8 cellular contexts compared by ENCODE assay signal in the genomic region with DNA sequence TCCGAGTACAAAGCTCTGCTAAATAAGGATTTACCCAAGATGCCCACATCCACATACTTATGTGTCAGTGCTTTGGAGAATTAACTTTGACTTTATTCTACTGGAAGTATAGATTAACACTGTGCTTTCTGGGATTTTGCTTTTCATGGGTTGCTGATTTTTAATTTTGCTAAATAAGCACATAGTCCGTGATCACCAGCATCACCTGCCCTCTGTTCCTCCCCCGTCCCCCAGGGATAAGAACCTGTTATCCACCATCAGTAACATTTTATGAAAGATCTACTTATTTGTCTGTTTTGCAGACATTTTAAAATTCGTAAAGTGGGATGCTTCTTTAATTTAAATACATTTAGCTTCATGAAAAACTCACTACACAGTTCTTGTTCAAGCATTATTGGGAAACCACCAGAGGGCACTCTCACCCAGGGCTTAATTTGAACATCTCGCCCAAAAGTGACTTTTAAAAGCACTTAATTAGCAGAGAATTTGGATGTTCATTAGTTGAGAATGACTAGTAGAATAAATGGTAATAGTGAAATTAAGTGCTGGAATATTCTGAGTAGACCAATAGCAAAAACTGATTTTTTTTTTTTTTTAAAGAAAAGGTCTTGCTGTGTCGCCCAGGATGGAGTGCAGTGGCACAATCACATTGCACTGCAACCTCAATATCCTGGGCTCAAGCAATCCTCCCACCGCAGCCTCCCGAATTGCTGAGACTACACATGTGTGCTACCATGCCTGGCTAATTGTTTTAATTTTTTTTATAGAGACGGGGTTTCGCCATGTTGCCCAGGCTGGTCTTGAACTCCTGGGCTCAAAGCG. TPM values are rescaled to one million over a fixed set of nuclear protein-coding genes. Genes with fewer than 3 reads are reported as not detected.
DNase-seq lines count a peak whose midpoint lies in the region; ATAC-seq and TF ChIP-seq lines count a peak whose summit lies in the region.

No MANE protein-coding gene starts in this region.

- intact Hi-C loops in HCT116 (cut with micrococcal nuclease) (loop anchor here (2.0 to 10.0 kb wide), 7 partner anchors 59 to 1032 kb away; no protein-coding TSS in a partner anchor), head of caudate nucleus (cut with DNase I) (loop anchor here (5.0 kb wide), 2 partner anchors 64 to 599 kb away; no protein-coding TSS in a partner anchor)

- POLR2A ChIA-PET in BJ (lab: Charles Lee) (interaction anchor here (0.7 kb wide), 1 partner anchor 301 kb away, joined by 6 read pairs; no protein-coding TSS in a partner anchor), HCT116 (lab: Charles Lee) (interaction anchor here (1.2 to 1.5 kb wide), 2 partner anchors 15 to 599 kb away, joined by 5 to 7 read pairs; no protein-coding TSS in a partner anchor)

- no peaks in the 10 kb centered on the region for H3K27me3 ChIP-seq in BJ (ENCODE audit: control insufficient read depth, insufficient read depth, low read length)
- H3K27me3 ChIP-seq in HCT116 (ENCODE audit: insufficient read depth, low read length): no peaks in the 10 kb centered on the region
- H3K27me3 ChIP-seq in RWPE2 (ENCODE audit: insufficient read depth, poor library complexity, severe bottlenecking): no peaks in the 10 kb centered on the region

- no peak for ATAC-seq in HCT116
- ATAC-seq in RWPE2 (ENCODE audit: low read depth): no peak
- ATAC-seq in GM21360 (IDR thresholded peaks at IDR 0.05; ENCODE audit: unreplicated experiment): no peak
- ATAC-seq in GM18861 (IDR thresholded peaks at IDR 0.05; ENCODE audit: unreplicated experiment): no peak

- no peak for TF ChIP-seq POLR2A in HCT116 (IDR thresholded peaks at IDR 0.05; ENCODE audit: borderline replicate concordance, extremely low read depth, insufficient read depth, insufficient read length)

- H3K9ac ChIP-seq in HCT116 (ENCODE audit: low read length): no peak overlapping the region

- no peaks in the 10 kb centered on the region for H3K9me2 ChIP-seq in HCT116 (ENCODE audit: insufficient read depth)

- H3K27ac ChIP-seq in HCT116 (ENCODE audit: low read depth, low read length) (no peak overlapping the region), RWPE2 (ENCODE audit: poor library complexity, severe bottlenecking) (no peak overlapping the region)

- H3K36me3 ChIP-seq in BJ (ENCODE audit: control insufficient read depth, insufficient read depth, low read length): no peaks in the 10 kb centered on the region
- peaks cover 5 to 21% of the 10 kb centered on the region in 2 experiments; a peak in 3 of 4 replicates for H3K36me3 ChIP-seq in HCT116 (ENCODE audit: control insufficient read depth in 1 of 2, insufficient read depth in 2 of 2, low read length in 2 of 2)
- peaks cover 55% of the 10 kb centered on the region for H3K36me3 ChIP-seq in RWPE2 (ENCODE audit: low read depth)

- no TSS peak for BruUV-seq in HCT116 (replicated peaks; lab: Mats Ljungman, UMichigan)

- CTCF ChIA-PET in BJ (lab: Yijun Ruan, JAX) (interaction anchor here (0.6 to 9.1 kb wide), 39 partner anchors 9 to 631 kb away, joined by 3 to 154 read pairs (median 4); no protein-coding TSS in a partner anchor), HCT116 (lab: Charles Lee) (interaction anchor here (0.6 to 5.0 kb wide), 23 partner anchors 9 to 621 kb away, joined by 3 to 143 read pairs (median 3); partner anchors contain the start of gene MRPL42)

- no peaks in the 10 kb centered on the region; the same call in 1 of the 2 replicates for H3K79me2 ChIP-seq in HCT116 (ENCODE audit: insufficient read depth, low read length)

- H3K9me3 ChIP-seq in HCT116 (ENCODE audit: control insufficient read depth in 1 of 2, insufficient read depth in 1 of 2, low read depth in 1 of 2, low read length in 2 of 2) (no peaks in the 10 kb centered on the region), RWPE2 (ENCODE audit: severe bottlenecking) (no peaks in the 10 kb centered on the region)

- peak; percentile 78 for TF ChIP-seq RAD21 in HCT116 (IDR thresholded peaks at IDR 0.05; ENCODE audit: low read depth)

- H3K4me1 ChIP-seq in HCT116 (ENCODE audit: control insufficient read depth in 1 of 2, insufficient read depth in 2 of 2, low read length in 2 of 2) (0 out of 4 replicates have a peak, but pooled peaks cover 0 to 4% of the 10 kb centered on the region in 2 experiments), RWPE2 (ENCODE audit: insufficient read depth, poor library complexity, severe bottlenecking) (no peaks in the 10 kb centered on the region)

- peaks cover 11% of the 10 kb centered on the region; the same call in 1 of the 2 replicates for H4K20me1 ChIP-seq in HCT116 (ENCODE audit: insufficient read depth)

- TF ChIP-seq CTCF in BJ (IDR thresholded peaks at IDR 0.05; ENCODE audit: insufficient read depth, low read depth, low read length) (peak; percentile 80), HCT116 (IDR thresholded peaks at IDR 0.05 in 2 of 3, conservative IDR thresholded peaks at IDR 0.05 in 1 of 3; ENCODE audit: borderline replicate concordance in 1 of 3, insufficient read depth in 1 of 3, low read depth in 2 of 3, low read length in 2 of 3) (peak; percentile 71 to 88 (median 76); a peak in 5 of 6 replicates), RWPE2 (IDR thresholded peaks at IDR 0.05; ENCODE audit: poor library complexity, severe bottlenecking) (peak; percentile 93)

- H2AFZ ChIP-seq in HCT116 (ENCODE audit: low read depth, low read length, poor library complexity, severe bottlenecking): no peak overlapping the region

- DNase-seq in BJ (ENCODE audit: low read depth) (no peak), HCT116 (ENCODE audit: low read depth, low spot score) (peak; percentile 21), RWPE2 (ENCODE audit: low spot score) (no peak), head of caudate nucleus (peak in 36 of 42 donors; percentile 16 to 85 (median 62))
- DNase-seq in activated naive CD4-positive, alpha-beta T cell treated with Interleukin-2 at 50 U/mL for 16 hours: peak; percentile 62
- DNase-seq in stimulated activated CD4-positive, alpha-beta T cell treated with anti-CD3 and anti-CD28 coated beads, Interleukin-15, amount 100 ng/mL, for 48 hours (ENCODE audit: low read depth in 2 of 2): peak; percentile 8 to 43

- RAD21 ChIA-PET in HCT116 (lab: Charles Lee; ENCODE audit: low non-redundant PET in 1 of 2, low total read pairs in 2 of 2, uncharacterized antibody in 2 of 2, unreplicated experiment in 2 of 2): interaction anchor here (0.6 to 3.6 kb wide), 5 partner anchors 49 to 599 kb away, joined by 3 to 21 read pairs (median 4); no protein-coding TSS in a partner anchor

- H3K4me3 ChIP-seq in BJ (ENCODE audit: low read depth, low read length) (no peak overlapping the region), HCT116 (replicated peaks in 1 of 2; ENCODE audit: low read depth in 1 of 2, low read length in 2 of 2) (no peak overlapping the region), RWPE2 (ENCODE audit: severe bottlenecking) (no peak overlapping the region)

- no peak overlapping the region for H3K4me2 ChIP-seq in HCT116 (ENCODE audit: low read length)

TF ChIP-seq in HCT116, 20 proteins besides CTCF, POLR2A, EP300 and RAD21:
- TF ChIP-seq SRF (IDR thresholded peaks at IDR 0.05; ENCODE audit: low read depth): no peak
- TF ChIP-seq ELF1 (IDR thresholded peaks at IDR 0.05; ENCODE audit: borderline replicate concordance, low read depth): no peak
- no peak for TF ChIP-seq CBX3 (IDR thresholded peaks at IDR 0.05; ENCODE audit: low read depth)
- no peak for TF ChIP-seq REST (IDR thresholded peaks at IDR 0.05; ENCODE audit: low read depth)

RNA-seq across cellular contexts. Expression of gene MRPL42, which starts 35.7 kb away (rescaled TPM):
- 28.1 and 73.3 TPM in 2 replicates for polyA plus RNA-seq in BJ (2011; rRNA removed)
- polyA minus RNA-seq in BJ (2011; rRNA and poly(A)+ RNA removed): 11.5 and 11.6 TPM in 2 replicates
- 120 TPM for total RNA-seq in HCT116 (2021; ENCODE audit: unreplicated experiment)
- 49.7 and 72.2 TPM in 2 replicates for polyA plus RNA-seq in HCT116 (2012)

Comparison
In these comparisons a context has a peak if more than half of its experiments do, and no peak if none do; other contexts are left out.
1. DNase-seq: peak in HCT116 (single experiment), activated naive CD4-positive, alpha-beta T cell treated with Interleukin-2 at 50 U/mL for 16 hours (single experiment), head of caudate nucleus (36 of 42) and stimulated activated CD4-positive, alpha-beta T cell treated with anti-CD3 and anti-CD28 coated beads, Interleukin-15, amount 100 ng/mL, for 48 hours (2 of 2); none in BJ (single experiment) and RWPE2 (single experiment).
2. Peak in every context shown above with its lines, with median percentiles within 50 percentile points of each other: CTCF ChIP-seq.